ENCODE assay signal across 18 cellular contexts in the genomic region with DNA sequence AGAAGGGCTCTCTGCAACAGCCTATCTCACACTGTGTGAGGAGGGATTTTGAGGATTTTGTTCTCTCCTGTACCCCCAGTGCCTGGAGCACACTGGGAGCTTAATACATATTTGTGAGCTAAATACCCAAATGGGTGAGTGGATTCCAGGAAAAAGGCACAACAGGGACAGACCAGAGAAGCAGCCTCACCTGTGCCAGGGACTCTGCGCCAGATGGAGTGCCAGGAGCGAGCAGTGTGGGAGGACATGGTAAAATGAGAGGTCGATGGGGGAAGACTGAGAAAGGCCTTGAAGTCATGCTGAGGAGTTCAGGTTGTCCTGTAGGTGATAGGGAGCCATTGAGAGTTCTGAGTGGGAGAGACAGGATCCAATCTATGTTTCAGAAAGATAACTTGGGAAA. TPM values are rescaled to one million over a fixed set of nuclear protein-coding genes. Genes with fewer than 3 reads are reported as not detected.
"Had no signal": no experiment of that assay in that cellular context is flagged by ENCODE, and none has a peak within 500 bp of the region (broad histone marks: within the 10 kb centered on the region; RNA-seq: fewer than 3 reads in every experiment).

No MANE protein-coding gene starts in this region.

- DNase-seq: activated CD4-positive, alpha-beta T cell treated with anti-CD3 and anti-CD28 coated beads, Interleukin-2, amount 50 U/mL, for 4 hours; activated naive CD4-positive, alpha-beta T cell treated with anti-CD3 and anti-CD28 coated beads for 36 hours; esophagus squamous epithelium; hippocampal formation; natural killer cell; stimulated activated CD4-positive, alpha-beta T cell treated with anti-CD3 and anti-CD28 coated beads, Interleukin-4, amount 100 ng/mL, for 1 hour; stimulated activated naive CD4-positive, alpha-beta T cell; transverse colon had no signal

- H3K27ac Mint-ChIP-seq: activated naive CD4-positive, alpha-beta T cell treated with anti-CD3 and anti-CD28 coated beads for 36 hours; activated T-helper 2 cell treated with anti-CD3 and anti-CD28 coated beads, Interferon-gamma antibody, Interleukin-2, Interleukin-4, amounts not matched to agents 10 μg/mL and 5 μg/mL and 100 μg/mL, durations not matched to agents 14 hours and 24 hours and 36 hours; natural killer cell had no signal

- H3K27ac ChIP-seq: cardiac muscle cell, esophagus squamous epithelium, neutrophil, transverse colon, vagina had no signal

- H3K27me3 ChIP-seq: vagina had no signal

- H3K9me3 ChIP-seq: esophagus squamous epithelium, neutrophil, transverse colon, vagina had no signal

- H3K9me3 Mint-ChIP-seq: activated naive CD4-positive, alpha-beta T cell treated with anti-CD3 and anti-CD28 coated beads for 36 hours; activated T-helper 2 cell treated with anti-CD3 and anti-CD28 coated beads, Interferon-gamma antibody, Interleukin-2, Interleukin-4, amounts not matched to agents 10 μg/mL and 5 μg/mL and 100 μg/mL, durations not matched to agents 14 hours and 24 hours and 36 hours; natural killer cell had no signal

- ATAC-seq: left lobe of liver, natural killer cell had no signal

- H3K36me3 Mint-ChIP-seq: natural killer cell had no signal

- H3K4me3 Mint-ChIP-seq: activated naive CD4-positive, alpha-beta T cell treated with anti-CD3 and anti-CD28 coated beads for 36 hours; natural killer cell had no signal

- H3K4me1 ChIP-seq: vagina had no signal

- H3K36me3 ChIP-seq: cardiac muscle cell, esophagus squamous epithelium, neutrophil, transverse colon, vagina had no signal

- H3K4me3 ChIP-seq: cardiac muscle cell, esophagus squamous epithelium, transverse colon, vagina had no signal

RNA-seq across cellular contexts. Expression of gene KCNA2, which starts 11.0 kb away (rescaled TPM):
- total RNA-seq: endothelial cell of umbilical vein, fibroblast of villous mesenchyme, glomerular endothelial cell, lung microvascular endothelial cell had no signal
- polyA plus RNA-seq: endothelial cell of umbilical vein had no signal

RNA-seq across cellular contexts. Expression of gene KCNA3, which starts 57.6 kb away (rescaled TPM):
- total RNA-seq: endothelial cell of umbilical vein, glomerular endothelial cell, lung microvascular endothelial cell had no signal
- polyA plus RNA-seq: cardiac muscle cell, endothelial cell of umbilical vein, keratinocyte had no signal
